In genomic region chr4:39655866-39656265, GRCh38 we compare ENCODE assay signal across 17 cellular contexts. TPM values are rescaled to one million over a fixed set of nuclear protein-coding genes. Genes with fewer than 3 reads are reported as not detected.
DNase-seq lines count a peak whose midpoint lies in the region; ATAC-seq and TF ChIP-seq lines count a peak whose summit lies in the region.
"Had no signal": no experiment of that assay in that cellular context is flagged by ENCODE, and none has a peak within 500 bp of the region (broad histone marks: within the 10 kb centered on the region; RNA-seq: fewer than 3 reads in every experiment).

No MANE protein-coding gene starts in this region.

- H3K4me1 ChIP-seq in breast epithelium, result no peaks in the 10 kb centered on the region
- no peaks in the 10 kb centered on the region for H3K4me1 ChIP-seq in lower lobe of right lung
- no peaks in the 10 kb centered on the region for H3K4me1 ChIP-seq in upper lobe of right lung

- H3K9me3 Mint-ChIP-seq in MCF 10A (ENCODE audit: unreplicated experiment), result no peaks in the 10 kb centered on the region
- H3K9me3 Mint-ChIP-seq in activated CD4-positive, alpha-beta T cell treated with anti-CD3 and anti-CD28 coated beads, Interleukin-2, amount 10 ng/mL, durations not matched to agents 7 days and 5 days, result no peaks in the 10 kb centered on the region
- H3K9me3 Mint-ChIP-seq in activated naive CD8-positive, alpha-beta T cell treated with anti-CD3 and anti-CD28 coated beads for 36 hours, result no peaks in the 10 kb centered on the region
- H3K9me3 Mint-ChIP-seq: natural killer cell; T-helper 2 cell treated with Interferon-gamma antibody and Interleukin-4, amounts not matched to agents 5 μg/mL and 100 μg/mL, for 36 hours had no signal

- no peaks in the 10 kb centered on the region for H3K27me3 Mint-ChIP-seq in MCF 10A (ENCODE audit: insufficient read depth, unreplicated experiment)
- no peaks in the 10 kb centered on the region for H3K27me3 Mint-ChIP-seq in activated CD4-positive, alpha-beta T cell treated with anti-CD3 and anti-CD28 coated beads, Interleukin-2, amount 10 ng/mL, durations not matched to agents 7 days and 5 days
- no peaks in the 10 kb centered on the region for H3K27me3 Mint-ChIP-seq in activated naive CD8-positive, alpha-beta T cell treated with anti-CD3 and anti-CD28 coated beads for 36 hours

- POLR2A ChIA-PET in MCF 10A (lab: Yijun Ruan, JAX), result interaction anchor here (0.8 to 5.1 kb wide), 2 partner anchors 14 to 17 kb away, joined by 3 to 29 read pairs; partner anchors contain the start of gene SMIM14
- POLR2A ChIA-PET in activated CD4-positive, alpha-beta T cell treated with anti-CD3 and anti-CD28 coated beads, Interleukin-2, amount 10 ng/mL, durations not matched to agents 7 days and 5 days (lab: Charles Lee), result interaction anchor here (0.6 kb wide), 1 partner anchor 309 kb away, joined by 6 read pairs; no protein-coding TSS in a partner anchor

- H3K4me3 ChIP-seq in breast epithelium, result no peak overlapping the region
- H3K4me3 ChIP-seq in lower lobe of right lung, result no peak overlapping the region
- no peak overlapping the region for H3K4me3 ChIP-seq in upper lobe of right lung
- H3K4me3 ChIP-seq: smooth muscle cell had no signal

- intact Hi-C loops in MCF 10A (cut with micrococcal nuclease), result no loop called here
- intact Hi-C loops in breast epithelium (cut with DNase I; ENCODE audit: low total_unique reads), result no loop called here
- intact Hi-C loops in lower lobe of right lung (cut with DNase I), result no loop called here
- intact Hi-C loops in upper lobe of right lung (cut with DNase I), result no loop called here

- H3K4me3 Mint-ChIP-seq in MCF 10A (ENCODE audit: unreplicated experiment), result no peak overlapping the region
- no peak overlapping the region for H3K4me3 Mint-ChIP-seq in activated CD4-positive, alpha-beta T cell treated with anti-CD3 and anti-CD28 coated beads, Interleukin-2, amount 10 ng/mL, durations not matched to agents 7 days and 5 days
- H3K4me3 Mint-ChIP-seq in activated naive CD8-positive, alpha-beta T cell treated with anti-CD3 and anti-CD28 coated beads for 36 hours, result no peak overlapping the region
- H3K4me3 Mint-ChIP-seq: natural killer cell; T-helper 2 cell treated with Interferon-gamma antibody and Interleukin-4, amounts not matched to agents 5 μg/mL and 100 μg/mL, for 36 hours had no signal

- H3K36me3 Mint-ChIP-seq in MCF 10A (ENCODE audit: insufficient read depth, unreplicated experiment), result peaks cover 6% of the 10 kb centered on the region
- peaks cover 1% of the 10 kb centered on the region for H3K36me3 Mint-ChIP-seq in activated CD4-positive, alpha-beta T cell treated with anti-CD3 and anti-CD28 coated beads, Interleukin-2, amount 10 ng/mL, durations not matched to agents 7 days and 5 days (ENCODE audit: low read depth)
- H3K36me3 Mint-ChIP-seq in activated naive CD8-positive, alpha-beta T cell treated with anti-CD3 and anti-CD28 coated beads for 36 hours, result no peaks in the 10 kb centered on the region
- H3K36me3 Mint-ChIP-seq: natural killer cell had no signal

- DNase-seq in MCF 10A (ENCODE audit: unreplicated experiment) (no peak), breast epithelium (ENCODE audit: low spot score in 2 of 2) (no peak), epithelial cell of prostate (ENCODE audit: low read depth, low spot score) (peak; percentile 34), lower lobe of right lung (no peak), upper lobe of right lung (no peak), DMS79 treated with DMSO at 0.1 percent for 48 hours (lab: John Stamatoyannopoulos, UW) (no peak)
- no peak for DNase-seq in activated CD4-positive, alpha-beta T cell treated with anti-CD3 and anti-CD28 coated beads, Interleukin-2, amount 10 ng/mL, durations not matched to agents 7 days and 5 days
- no peak for DNase-seq in activated naive CD8-positive, alpha-beta T cell treated with anti-CD3 and anti-CD28 coated beads for 36 hours
- DNase-seq: activated CD4-positive, alpha-beta T cell treated with anti-CD3 and anti-CD28 coated beads for 48 hours; brain microvascular endothelial cell; effector CD4-positive, alpha-beta T cell; glutamatergic neuron; natural killer cell; NCI-H1436 treated with DMSO at 0.1 percent for 48 hours; NCI-H526 treated with DMSO at 0.1 percent for 48 hours had no signal

- no peak overlapping the region for H3K27ac ChIP-seq in breast epithelium
- no peak overlapping the region for H3K27ac ChIP-seq in epithelial cell of prostate
- H3K27ac ChIP-seq in lower lobe of right lung, result peak overlapping the region; percentile 32
- H3K27ac ChIP-seq in upper lobe of right lung, result peak overlapping the region; percentile 39
- H3K27ac ChIP-seq: brain microvascular endothelial cell had no signal

- CTCF ChIA-PET in MCF 10A (lab: Yijun Ruan, JAX), result no interaction called here
- CTCF ChIA-PET in activated CD4-positive, alpha-beta T cell treated with anti-CD3 and anti-CD28 coated beads, Interleukin-2, amount 10 ng/mL, durations not matched to agents 7 days and 5 days (lab: Charles Lee), result interaction anchor here (0.6 to 1.7 kb wide), 2 partner anchors 10 to 474 kb away, joined by 3 to 4 read pairs; no protein-coding TSS in a partner anchor

- H3K9me3 ChIP-seq in breast epithelium (no peaks in the 10 kb centered on the region), lower lobe of right lung (no peaks in the 10 kb centered on the region), upper lobe of right lung (no peaks in the 10 kb centered on the region)

- TF ChIP-seq CTCF in MCF 10A (IDR thresholded peaks at IDR 0.05; ENCODE audit: unreplicated experiment), result no peak
- TF ChIP-seq CTCF in breast epithelium (IDR thresholded peaks at IDR 0.05), result no peak
- no peak for TF ChIP-seq CTCF in lower lobe of right lung (IDR thresholded peaks at IDR 0.05)
- TF ChIP-seq CTCF in upper lobe of right lung (IDR thresholded peaks at IDR 0.05), result no peak

- no peaks in the 10 kb centered on the region for H3K36me3 ChIP-seq in breast epithelium
- H3K36me3 ChIP-seq in lower lobe of right lung, result no peaks in the 10 kb centered on the region
- H3K36me3 ChIP-seq in upper lobe of right lung, result no peaks in the 10 kb centered on the region
- H3K36me3 ChIP-seq: brain microvascular endothelial cell had no signal

- H3K27me3 ChIP-seq in breast epithelium, result no peaks in the 10 kb centered on the region
- H3K27me3 ChIP-seq in lower lobe of right lung (ENCODE audit: low read depth), result no peaks in the 10 kb centered on the region
- H3K27me3 ChIP-seq in upper lobe of right lung, result no peaks in the 10 kb centered on the region
- H3K27me3 ChIP-seq: brain microvascular endothelial cell had no signal

- no peak for TF ChIP-seq POLR2A in breast epithelium (IDR thresholded peaks at IDR 0.05)

- peak overlapping the region; percentile 20 for H3K27ac Mint-ChIP-seq in MCF 10A (ENCODE audit: low read depth, unreplicated experiment)
- H3K27ac Mint-ChIP-seq in activated CD4-positive, alpha-beta T cell treated with anti-CD3 and anti-CD28 coated beads, Interleukin-2, amount 10 ng/mL, durations not matched to agents 7 days and 5 days, result no peak overlapping the region
- no peak overlapping the region for H3K27ac Mint-ChIP-seq in activated naive CD8-positive, alpha-beta T cell treated with anti-CD3 and anti-CD28 coated beads for 36 hours
- H3K27ac Mint-ChIP-seq: natural killer cell; T-helper 2 cell treated with Interferon-gamma antibody and Interleukin-4, amounts not matched to agents 5 μg/mL and 100 μg/mL, for 36 hours had no signal

- ATAC-seq in lower lobe of right lung (peak; percentile 35 to 51), upper lobe of right lung (peak; percentile 53)
- ATAC-seq: natural killer cell had no signal

- H3K4me1 Mint-ChIP-seq in MCF 10A (ENCODE audit: insufficient read depth, unreplicated experiment), result peaks cover 17% of the 10 kb centered on the region
- H3K4me1 Mint-ChIP-seq in activated CD4-positive, alpha-beta T cell treated with anti-CD3 and anti-CD28 coated beads, Interleukin-2, amount 10 ng/mL, durations not matched to agents 7 days and 5 days, result peaks cover 9% of the 10 kb centered on the region
- H3K4me1 Mint-ChIP-seq in activated naive CD8-positive, alpha-beta T cell treated with anti-CD3 and anti-CD28 coated beads for 36 hours, result peaks cover 4% of the 10 kb centered on the region
- H3K4me1 Mint-ChIP-seq: natural killer cell had no signal

- no TSS peak for BruUV-seq in MCF 10A (replicated peaks; lab: Mats Ljungman, UMichigan)

RNA-seq across cellular contexts. Expression of gene SMIM14, which starts 17.2 kb away (rescaled TPM):
- total RNA-seq in MCF 10A (2022), result 27.3 and 36.0 TPM in 2 replicates
- 10 to 100 TPM; 38.7 to 71.0 (median 43.6) TPM for total RNA-seq in breast epithelium
- total RNA-seq in lower lobe of right lung, result 61.2 TPM
- total RNA-seq in upper lobe of right lung, result 53.8 TPM
- 1 to 10 TPM; 4.4 to 5.2 TPM for total RNA-seq in activated CD4-positive, alpha-beta T cell treated with anti-CD3 and anti-CD28 coated beads, Interleukin-2, amount 10 ng/mL, durations not matched to agents 7 days and 5 days
- under 1 TPM; 0.36 to 0.62 TPM for total RNA-seq in activated naive CD8-positive, alpha-beta T cell treated with anti-CD3 and anti-CD28 coated beads for 36 hours

RNA-seq across cellular contexts. Expression of gene UBE2K, which starts 42.1 kb away (rescaled TPM):
- total RNA-seq in MCF 10A (2022), result 117 and 121 TPM in 2 replicates
- total RNA-seq in breast epithelium, result 10 to 100 TPM; 28.5 to 31.0 (median 29.9) TPM
- 54.3 TPM for total RNA-seq in lower lobe of right lung
- total RNA-seq in upper lobe of right lung, result 51.4 TPM
- 10 to 100 TPM; 69.3 to 90.8 TPM for total RNA-seq in activated CD4-positive, alpha-beta T cell treated with anti-CD3 and anti-CD28 coated beads, Interleukin-2, amount 10 ng/mL, durations not matched to agents 7 days and 5 days
- 100 to 1,000 TPM in 1 of 2 experiments, 10 to 100 TPM in 1; 92.7 to 102 TPM for total RNA-seq in activated naive CD8-positive, alpha-beta T cell treated with anti-CD3 and anti-CD28 coated beads for 36 hours

Comparison
In these comparisons a context has a peak if more than half of its experiments do, and no peak if none do; other contexts are left out.
1. H3K27ac ChIP-seq: peak in lower lobe of right lung (single experiment) and upper lobe of right lung (single experiment); none in breast epithelium (0 of 2) and epithelial cell of prostate (single experiment).